Comparison of ENCODE assay signal across 35 cellular contexts in the genomic region with DNA sequence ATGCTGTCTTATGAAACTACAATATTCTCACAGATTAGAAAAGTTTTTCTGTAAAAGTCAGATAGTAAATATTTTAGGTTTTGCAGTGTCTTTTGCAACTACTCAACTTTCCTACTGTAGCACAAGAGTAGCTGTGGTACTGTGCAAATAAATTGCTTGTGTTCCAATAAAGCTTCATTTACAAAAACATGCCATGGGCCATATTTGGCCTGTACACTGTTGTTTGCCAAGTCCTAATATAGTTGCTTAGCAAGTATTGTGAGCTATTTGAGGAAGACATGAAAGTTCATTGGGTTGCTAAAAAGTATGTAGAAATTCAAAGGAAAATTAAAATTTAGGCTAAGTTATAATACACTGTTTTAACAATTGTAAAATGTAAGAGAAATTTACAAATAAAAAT.
"Had no signal": no experiment of that assay in that cellular context is flagged by ENCODE, and none has a peak within 500 bp of the region (broad histone marks: within the 10 kb centered on the region; RNA-seq: fewer than 3 reads in every experiment).

No MANE protein-coding gene starts in this region.

- H3K27ac ChIP-seq: KMS-11 had no signal

- H3K9me3 ChIP-seq: MG63 had no signal

- H3K4me3 ChIP-seq: MG63 had no signal

- DNase-seq: Karpas-422, Kasumi-1, MG63, MM.1S, MV-4-11, NCI-H1048, NCI-H1092, NCI-H1092 treated with DMSO at 0.1 percent for 48 hours, NCI-H1105, NCI-H1105 treated with DMSO at 0.1 percent for 48 hours, NCI-H1417, NCI-H1417 treated with DMSO at 0.1 percent for 48 hours, NCI-H1436, NCI-H1436 treated with DMSO at 0.1 percent for 48 hours, NCI-H146, NCI-H1694, NCI-H1694 treated with DMSO at 0.1 percent for 48 hours, NCI-H187 treated with DMSO at 0.1 percent for 48 hours, NCI-H1930, NCI-H2029, NCI-H2029 treated with DMSO at 0.1 percent for 48 hours, NCI-H2081, NCI-H2081 treated with DMSO at 0.1 percent for 48 hours, NCI-H2107, NCI-H2171, NCI-H2171 treated with DMSO at 0.1 percent for 48 hours, NCI-H2227 treated with DMSO at 0.1 percent for 48 hours, NCI-H226, NCI-H345, NCI-H446, NCI-H446 treated with DMSO at 0.1 percent for 48 hours, NCI-H510A, NCI-H510A treated with DMSO at 0.1 percent for 48 hours, NCI-H524 had no signal

- H3K27me3 ChIP-seq: MG63 had no signal

- H3K4me2 ChIP-seq: KMS-11 had no signal

- H3K9ac ChIP-seq: KMS-11 had no signal

- H3K36me3 ChIP-seq: MG63 had no signal
